9 cellular contexts compared by ENCODE assay signal in the genomic region with DNA sequence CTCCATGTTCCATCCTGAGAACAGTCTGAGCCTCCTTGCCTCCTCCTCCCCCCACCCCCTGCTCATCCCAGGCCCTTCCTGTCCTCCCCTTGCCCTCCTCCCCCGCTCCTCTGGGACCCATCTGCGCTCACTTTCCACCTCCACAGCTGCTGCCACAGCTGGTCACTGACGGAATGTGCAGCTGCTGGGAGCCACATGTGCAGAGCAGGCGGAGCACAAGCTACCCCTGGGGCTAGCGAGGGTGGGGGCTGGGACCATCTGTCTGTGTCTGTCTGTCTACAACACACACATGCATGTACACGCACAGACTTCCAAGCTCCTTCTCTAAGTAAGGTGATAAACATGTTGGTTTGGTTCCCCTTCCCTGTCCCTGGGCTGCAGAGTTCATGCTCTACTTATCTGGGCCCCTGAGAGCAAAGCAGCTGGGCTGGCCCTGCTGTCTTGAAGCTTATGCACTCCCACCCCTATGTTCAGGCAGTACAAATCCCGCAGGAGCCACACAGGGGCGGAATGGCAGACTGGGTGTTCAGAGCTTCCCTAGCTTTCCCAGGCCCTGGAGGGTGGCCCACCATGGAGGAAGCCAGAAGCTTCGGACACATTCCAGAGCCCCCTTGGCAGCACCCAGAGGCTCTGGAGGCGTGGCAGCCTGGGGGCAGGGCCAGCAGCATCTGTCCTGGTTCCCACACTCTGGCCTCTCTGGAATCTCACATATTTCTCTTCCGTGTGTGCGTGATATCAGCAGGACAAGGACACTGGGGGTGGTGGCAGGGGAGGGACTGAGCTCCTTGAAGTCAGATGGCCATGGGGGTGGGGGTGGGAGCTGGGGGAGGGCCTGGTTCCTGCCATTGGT. TPM values are rescaled to one million over a fixed set of nuclear protein-coding genes. Genes with fewer than 3 reads are reported as not detected.
A peak's percentile ranks its signal among the peaks of the same experiment; 100 is the strongest.
DNase-seq lines count a peak whose midpoint lies in the region; ATAC-seq, FAIRE-seq and TF ChIP-seq lines count a peak whose summit lies in the region.
"Had no signal": no experiment of that assay in that cellular context is flagged by ENCODE, and none has a peak within 500 bp of the region (broad histone marks: within the 10 kb centered on the region; RNA-seq: fewer than 3 reads in every experiment).

No MANE protein-coding gene starts in this region.

- H3K4me1 ChIP-seq in H9 (ENCODE audit: insufficient read depth, low read length) (no peaks in the 10 kb centered on the region), GM12878 (ENCODE audit: control insufficient read depth, insufficient read depth, low read length) (no peaks in the 10 kb centered on the region)
- H3K4me1 ChIP-seq in CD8-positive, alpha-beta memory T cell (ENCODE audit: insufficient read depth, low read length) = no peaks in the 10 kb centered on the region

- H3K79me2 ChIP-seq in H9 (ENCODE audit: insufficient read depth, low read length) = no peaks in the 10 kb centered on the region
- H3K79me2 ChIP-seq in GM12878 (ENCODE audit: control insufficient read depth, insufficient read depth, low read length) = no peaks in the 10 kb centered on the region

- SMC1A ChIA-PET in GM12878 (lab: Charles Lee; ENCODE audit: uncharacterized antibody, unreplicated experiment) = interaction anchor here (1.7 to 1.8 kb wide), 2 partner anchors 21 to 41 kb away, joined by 3 to 4 read pairs; no protein-coding TSS in a partner anchor

- intact Hi-C loops in GM12878 (cut with micrococcal nuclease; ENCODE audit: unreplicated experiment) = no loop called here

- no peak overlapping the region for H2BK12ac ChIP-seq in H9 (ENCODE audit: insufficient read length, low read depth, low read length)

- in situ Hi-C loops in GM12878 (cut with MboI) = no loop called here

- H3K9me3 ChIP-seq in H9 (ENCODE audit: control insufficient read depth, low read depth, low read length) (no peaks in the 10 kb centered on the region), GM12878 (replicated peaks; ENCODE audit: control insufficient read depth, insufficient read depth, low read length) (no peaks in the 10 kb centered on the region)
- H3K9me3 ChIP-seq in CD8-positive, alpha-beta memory T cell (ENCODE audit: low read length) = no peaks in the 10 kb centered on the region

- no peak overlapping the region for H3K4ac ChIP-seq in H9 (ENCODE audit: low read depth, low read length)

- no peaks in the 10 kb centered on the region for H3K23me2 ChIP-seq in H9 (ENCODE audit: insufficient read length, low read depth, low read length, poor library complexity, severe bottlenecking)

- RAD21 ChIA-PET in GM12878 (lab: Charles Lee; ENCODE audit: unreplicated experiment) = interaction anchor here (0.6 to 1.9 kb wide), 4 partner anchors 12 to 548 kb away, joined by 3 to 5 read pairs (median 4); no protein-coding TSS in a partner anchor

- H2BK5ac ChIP-seq in H9 (ENCODE audit: insufficient read length, low read length) = no peak overlapping the region

- no peaks in the 10 kb centered on the region for H3K36me3 Mint-ChIP-seq in H9 (ENCODE audit: insufficient read depth in 1 of 3, low read depth in 3 of 3)
- H3K36me3 Mint-ChIP-seq in stimulated activated naive B cell treated with anti-CD40 and anti-IgM and Interleukin-4, amounts not matched to agents 10 μg/mL and 1 μg/mL and 100 μg/mL, for 72 hours = peaks cover 0 to 1% of the 10 kb centered on the region in 2 donors
- no peaks in the 10 kb centered on the region for H3K36me3 Mint-ChIP-seq in CD8-positive, alpha-beta memory T cell

- H2BK15ac ChIP-seq in H9 (ENCODE audit: low read depth, low read length) = no peak overlapping the region

- H2AFZ ChIP-seq in H9 (ENCODE audit: low read length) = no peak overlapping the region
- H2AFZ ChIP-seq in GM12878 (ENCODE audit: control insufficient read depth, low read depth, low read length) = no peak overlapping the region

- DNase-seq in H9 (peak; percentile 77), GM12878 (ENCODE audit: low read depth, low spot score) (no peak), iPS-NIHi7 (ENCODE audit: extremely low spot score) (peak; percentile 50), COLO829 (ENCODE audit: low spot score) (no peak)
- DNase-seq in stimulated activated naive B cell treated with anti-CD40 and anti-IgM and Interleukin-4, amounts not matched to agents 10 μg/mL and 1 μg/mL and 100 μg/mL, for 72 hours = no peak
- DNase-seq in activated naive CD4-positive, alpha-beta T cell treated with Interleukin-2 at 50 U/mL for 16 hours = no peak
- no peak for DNase-seq in CD8-positive, alpha-beta memory T cell

- no peak for TF ChIP-seq EP300 in GM12878 (IDR thresholded peaks at IDR 0.05; ENCODE audit: borderline replicate concordance in 1 of 2, control insufficient read depth in 1 of 2, low read depth in 2 of 2, low read length in 2 of 2)

- no peaks in the 10 kb centered on the region for H3K36me3 ChIP-seq in GM12878 (ENCODE audit: control insufficient read depth in 2 of 2, insufficient read depth in 2 of 2, low read length in 1 of 2)
- H3K36me3 ChIP-seq in CD8-positive, alpha-beta memory T cell (ENCODE audit: insufficient read depth, low read length) = no peaks in the 10 kb centered on the region

- peaks cover 83% of the 10 kb centered on the region for H3K27me3 Mint-ChIP-seq in H9 (ENCODE audit: low read depth)
- H3K27me3 Mint-ChIP-seq in stimulated activated naive B cell treated with anti-CD40 and anti-IgM and Interleukin-4, amounts not matched to agents 10 μg/mL and 1 μg/mL and 100 μg/mL, for 72 hours = peaks cover 6 to 16% of the 10 kb centered on the region in 2 donors
- H3K27me3 Mint-ChIP-seq in CD8-positive, alpha-beta memory T cell = peaks cover 0 to 2% of the 10 kb centered on the region in 2 donors

- H3T11ph ChIP-seq in H9 (ENCODE audit: low read length) = no peak overlapping the region

- no peak overlapping the region for H3K27ac ChIP-seq in H9 (ENCODE audit: insufficient read length, low read depth, low read length)
- no peak overlapping the region for H3K27ac ChIP-seq in GM12878 (ENCODE audit: control insufficient read depth, insufficient read depth)
- no peak overlapping the region for H3K27ac ChIP-seq in CD8-positive, alpha-beta memory T cell (ENCODE audit: low read depth, low read length)

- peak overlapping the region; percentile 48 for H3K14ac ChIP-seq in H9 (ENCODE audit: insufficient read depth, low read length)

- H3K27ac Mint-ChIP-seq in H9 = peak overlapping the region in 1 of 3 experiments; percentile 65; a peak in 2 of 7 replicates
- peak overlapping the region; percentile 61 for H3K27ac Mint-ChIP-seq in stimulated activated naive B cell treated with anti-CD40 and anti-IgM and Interleukin-4, amounts not matched to agents 10 μg/mL and 1 μg/mL and 100 μg/mL, for 72 hours
- H3K27ac Mint-ChIP-seq in CD8-positive, alpha-beta memory T cell = no peak overlapping the region

- FAIRE-seq in GM12878 (lab: Jason Lieb, UNC) = no peak
- FAIRE-seq: GM18507 had no signal

- no peak overlapping the region for H3K56ac ChIP-seq in H9 (ENCODE audit: insufficient read length, low read depth, low read length)

- no peaks in the 10 kb centered on the region for H4K20me1 ChIP-seq in H9 (ENCODE audit: control insufficient read depth, insufficient read depth, insufficient read length)
- H4K20me1 ChIP-seq in GM12878 (ENCODE audit: control insufficient read depth, insufficient read depth) = no peaks in the 10 kb centered on the region

- WGBS in H9 (ENCODE audit: extremely low coverage, insufficient read length, low lambda C conversion rate) = no CpG with 5 or more reads among the region's 12 CpGs
- WGBS in GM12878 (ENCODE audit: insufficient coverage, insufficient replicate concordance, low lambda C conversion rate, missing lambda C conversion rate) = 29% methylated on average over 10 of the region's 12 CpGs

- H3K27me3 ChIP-seq in H9 (ENCODE audit: insufficient read depth, low read length) (no peaks in the 10 kb centered on the region; the same call in 1 of the 2 replicates), GM12878 (replicated peaks in 1 of 2; ENCODE audit: control insufficient read depth in 2 of 2, insufficient read depth in 2 of 2, low read length in 1 of 2) (no peaks in the 10 kb centered on the region)
- H3K27me3 ChIP-seq in CD8-positive, alpha-beta memory T cell (ENCODE audit: insufficient read depth, low read length, poor library complexity, severe bottlenecking) = no peaks in the 10 kb centered on the region

- no peak overlapping the region for H3K4me3 Mint-ChIP-seq in H9
- no peak overlapping the region for H3K4me3 Mint-ChIP-seq in stimulated activated naive B cell treated with anti-CD40 and anti-IgM and Interleukin-4, amounts not matched to agents 10 μg/mL and 1 μg/mL and 100 μg/mL, for 72 hours
- no peak overlapping the region for H3K4me3 Mint-ChIP-seq in CD8-positive, alpha-beta memory T cell

- no peak overlapping the region for H2BK120ac ChIP-seq in H9 (ENCODE audit: low read depth, low read length, poor library complexity, severe bottlenecking)

- POLR2A ChIA-PET in GM12878 (lab: Charles Lee) = interaction anchor here (0.5 to 1.2 kb wide), 3 partner anchors 40 to 104 kb away, joined by 3 to 4 read pairs (median 3); no protein-coding TSS in a partner anchor
- POLR2A ChIA-PET in CD8-positive, alpha-beta memory T cell (lab: Charles Lee) = no interaction called here

- no peak overlapping the region for H4K91ac ChIP-seq in H9 (ENCODE audit: insufficient read length, low read depth, low read length)

- no peak overlapping the region for H2AK5ac ChIP-seq in H9 (ENCODE audit: insufficient read length, low read length)

- H3K9ac ChIP-seq in H9 (ENCODE audit: extremely low read depth, insufficient read length, low read length) (no peak overlapping the region), GM12878 (ENCODE audit: control insufficient read depth, insufficient read depth, low read length) (no peak overlapping the region)

- no peak overlapping the region for H3K4me3 ChIP-seq in GM12878
- no peak overlapping the region for H3K4me3 ChIP-seq in CD8-positive, alpha-beta memory T cell (ENCODE audit: low read length)

- H3K4me1 Mint-ChIP-seq in H9 = peaks cover 5 to 17% of the 10 kb centered on the region in 2 experiments; a peak in 3 of 4 replicates
- H3K4me1 Mint-ChIP-seq in stimulated activated naive B cell treated with anti-CD40 and anti-IgM and Interleukin-4, amounts not matched to agents 10 μg/mL and 1 μg/mL and 100 μg/mL, for 72 hours = no peaks in the 10 kb centered on the region
- no peaks in the 10 kb centered on the region for H3K4me1 Mint-ChIP-seq in CD8-positive, alpha-beta memory T cell

- peak overlapping the region; percentile 5 for H3K18ac ChIP-seq in H9 (ENCODE audit: insufficient read length, low read depth, low read length)

- ATAC-seq in GM12878 (peak; percentile 76), GM19023 (IDR thresholded peaks at IDR 0.05; ENCODE audit: unreplicated experiment) (no peak)
- ATAC-seq in stimulated activated naive B cell treated with anti-CD40 and anti-IgM and Interleukin-4, amounts not matched to agents 10 μg/mL and 1 μg/mL and 100 μg/mL, for 72 hours (replicated peaks) = peak; percentile 44 to 52

- TF ChIP-seq POLR2A in GM12878 (IDR thresholded peaks at IDR 0.05; ENCODE audit: low read depth, low read length) = no peak

- H3K9me3 Mint-ChIP-seq in H9 = no peaks in the 10 kb centered on the region
- peaks cover 3 to 9% of the 10 kb centered on the region in 2 donors for H3K9me3 Mint-ChIP-seq in stimulated activated naive B cell treated with anti-CD40 and anti-IgM and Interleukin-4, amounts not matched to agents 10 μg/mL and 1 μg/mL and 100 μg/mL, for 72 hours
- H3K9me3 Mint-ChIP-seq in CD8-positive, alpha-beta memory T cell = no peaks in the 10 kb centered on the region

- no peak overlapping the region for H2BK20ac ChIP-seq in H9 (ENCODE audit: low read depth, low read length, poor library complexity, severe bottlenecking)

- H3K23ac ChIP-seq in H9 (ENCODE audit: insufficient read length, low read depth, low read length) = no peak overlapping the region

- no peak overlapping the region for H3K4me2 ChIP-seq in H9 (ENCODE audit: insufficient read depth, insufficient read length, low read length)
- no peak overlapping the region for H3K4me2 ChIP-seq in GM12878 (ENCODE audit: control insufficient read depth, insufficient read depth)

- no peak overlapping the region for H4K5ac ChIP-seq in H9 (ENCODE audit: insufficient read length, low read depth, low read length)

- BruUV-seq in GM12878 (replicated peaks; lab: Mats Ljungman, UMichigan) = no TSS peak

- H4K8ac ChIP-seq in H9 (replicated peaks; ENCODE audit: insufficient read length, low read depth, low read length) = no peak overlapping the region

- TF ChIP-seq CTCF in H9 (conservative IDR thresholded peaks at IDR 0.05) (0 out of 3 replicates have a peak, but pooled peaks have one; percentile 22), GM12878 (IDR thresholded peaks at IDR 0.05 in 2 of 3, conservative IDR thresholded peaks at IDR 0.05 in 1 of 3; ENCODE audit: control insufficient read depth in 2 of 3, extremely low read depth in 1 of 3, insufficient read depth in 1 of 3, low read depth in 3 of 3, low read length in 3 of 3) (0 out of 6 replicates have a peak, but pooled peaks of 1 of the 3 experiments have one; percentile 14)

- CTCF ChIA-PET in GM12878 (lab: Yijun Ruan, JAX) = interaction anchor here (0.6 to 1.8 kb wide), 6 partner anchors 11 to 74 kb away, joined by 3 to 9 read pairs (median 6); no protein-coding TSS in a partner anchor
- CTCF ChIA-PET in CD8-positive, alpha-beta memory T cell (lab: Charles Lee) = interaction anchor here (1.4 to 4.3 kb wide), 4 partner anchors 11 to 41 kb away, joined by 3 to 30 read pairs (median 4); no protein-coding TSS in a partner anchor

- TF ChIP-seq RAD21 in GM12878 (IDR thresholded peaks at IDR 0.05; ENCODE audit: insufficient read depth, low read depth, low read length) = no peak

- no peaks in the 10 kb centered on the region for H3K79me1 ChIP-seq in H9 (ENCODE audit: insufficient read depth, low read depth, low read length, poor library complexity, severe bottlenecking)

RNA-seq across cellular contexts. Expression of gene HEYL, which starts 7.0 kb away (rescaled TPM):
- total RNA-seq in H9 (2021) (1.8 and 1.9 TPM in 2 replicates), GM12878 (2014; rRNA removed) (under 0.01 TPM in 1 of 2 replicates, not detected in the other), GM12878 (2014; rRNA removed; fragmentation: Illumina TruSeq; extraction: Trizol) (not detected in 2 replicates), GM12878 (2021) (0.08 TPM in 1 of 2 replicates, not detected in the other)
- not detected in 2 replicates for total RNA-seq in GM12878 (2013; cell fraction: nucleolus; rRNA removed)
- polyA plus RNA-seq in GM12878 (2011; ENCODE audit: low read depth) = not detected
- polyA plus RNA-seq in GM12878 (2011; rRNA removed) (not detected in 2 replicates), GM12878 (2014; fragmentation: Illumina TruSeq; extraction: Trizol) (0.04 TPM in 1 of 2 replicates, not detected in the other), GM12878 (2014; fragmentation: Nextera tagmentation; extraction: Ambion mirVana) (not detected), GM12878 (2014; rRNA removed) (not detected in 2 replicates), GM12878 (2016; fragmentation: Nextera tagmentation; extraction: Ambion mirVana) (not detected)
- polyA plus RNA-seq in GM12878 (2011; cell fraction: cytosol; rRNA removed) = not detected in 2 replicates
- 0.06 TPM in 1 of 2 replicates, not detected in the other for polyA plus RNA-seq in GM12878 (2011; cell fraction: nucleus; rRNA removed)
- polyA plus RNA-seq in GM12878 (2012) = 0.09 and 0.13 TPM in 2 replicates
- polyA minus RNA-seq in GM12878 (2011; rRNA and poly(A)+ RNA removed) = not detected in 2 replicates
- not detected in 2 replicates for polyA minus RNA-seq in GM12878 (2011; cell fraction: cytosol; rRNA and poly(A)+ RNA removed)
- polyA minus RNA-seq in GM12878 (2011; cell fraction: nucleus; rRNA and poly(A)+ RNA removed) = not detected in 2 replicates
- under 1 TPM; 0.07 to 0.09 TPM for total RNA-seq in CD8-positive, alpha-beta memory T cell
- polyA plus RNA-seq in CD8-positive, alpha-beta memory T cell = not detected

RNA-seq across cellular contexts. Expression of gene NT5C1A, which starts 25.4 kb away (rescaled TPM):
- not detected in 2 replicates for total RNA-seq in H9 (2021)
- total RNA-seq in GM12878 (2013; cell fraction: nucleolus; rRNA removed) = not detected in 2 replicates
- total RNA-seq in GM12878 (2014; rRNA removed) = 0.17 and 0.49 TPM in 2 replicates
- total RNA-seq in GM12878 (2014; rRNA removed; fragmentation: Illumina TruSeq; extraction: Trizol) = 0.18 and 0.22 TPM in 2 replicates
- 0.61 and 0.77 TPM in 2 replicates for total RNA-seq in GM12878 (2021)
- not detected for polyA plus RNA-seq in GM12878 (2011; ENCODE audit: low read depth)
- 0.23 and 0.73 TPM in 2 replicates for polyA plus RNA-seq in GM12878 (2011; rRNA removed)
- polyA plus RNA-seq in GM12878 (2011; cell fraction: cytosol; rRNA removed) = 0.82 and 1.0 TPM in 2 replicates
- polyA plus RNA-seq in GM12878 (2011; cell fraction: nucleus; rRNA removed) = 1.4 and 1.8 TPM in 2 replicates
- polyA plus RNA-seq in GM12878 (2012) = 0.24 TPM in 1 of 2 replicates, not detected in the other
- polyA plus RNA-seq in GM12878 (2014; fragmentation: Illumina TruSeq; extraction: Trizol) = 0.24 and 0.29 TPM in 2 replicates
- polyA plus RNA-seq in GM12878 (2014; fragmentation: Nextera tagmentation; extraction: Ambion mirVana) = under 1 TPM; 0.05 to 0.13 TPM
- 0.28 and 0.46 TPM in 2 replicates for polyA plus RNA-seq in GM12878 (2014; rRNA removed)
- under 1 TPM in 1 of 2 experiments, not detected in 1; 0.15 TPM for polyA plus RNA-seq in GM12878 (2016; fragmentation: Nextera tagmentation; extraction: Ambion mirVana)
- 1.4 and 3.0 TPM in 2 replicates for polyA minus RNA-seq in GM12878 (2011; rRNA and poly(A)+ RNA removed)
- not detected in 2 replicates for polyA minus RNA-seq in GM12878 (2011; cell fraction: cytosol; rRNA and poly(A)+ RNA removed)
- 0.85 and 2.1 TPM in 2 replicates for polyA minus RNA-seq in GM12878 (2011; cell fraction: nucleus; rRNA and poly(A)+ RNA removed)
- total RNA-seq in CD8-positive, alpha-beta memory T cell = not detected
- polyA plus RNA-seq in CD8-positive, alpha-beta memory T cell = not detected

RNA-seq across cellular contexts. Expression of gene HPCAL4, which starts 44.8 kb away (rescaled TPM):
- total RNA-seq in H9 (2021) = 0.15 TPM in 2 replicates
- not detected in 2 replicates for total RNA-seq in GM12878 (2013; cell fraction: nucleolus; rRNA removed)
- 0.06 TPM in 1 of 2 replicates, not detected in the other for total RNA-seq in GM12878 (2014; rRNA removed)
- total RNA-seq in GM12878 (2014; rRNA removed; fragmentation: Illumina TruSeq; extraction: Trizol) = 0.05 TPM in 1 of 2 replicates, not detected in the other
- total RNA-seq in GM12878 (2021) = 0.05 and 0.16 TPM in 2 replicates
- polyA plus RNA-seq in GM12878 (2011; ENCODE audit: low read depth) = not detected
- polyA plus RNA-seq in GM12878 (2011; rRNA removed) = 0.07 and 0.18 TPM in 2 replicates
- polyA plus RNA-seq in GM12878 (2011; cell fraction: cytosol; rRNA removed) = 0.08 and 0.16 TPM in 2 replicates
- polyA plus RNA-seq in GM12878 (2011; cell fraction: nucleus; rRNA removed) = 0.10 and 0.22 TPM in 2 replicates
- polyA plus RNA-seq in GM12878 (2012) = 0.06 and 0.07 TPM in 2 replicates
- 0.06 and 0.13 TPM in 2 replicates for polyA plus RNA-seq in GM12878 (2014; fragmentation: Illumina TruSeq; extraction: Trizol)
- polyA plus RNA-seq in GM12878 (2014; fragmentation: Nextera tagmentation; extraction: Ambion mirVana) = not detected
- polyA plus RNA-seq in GM12878 (2014; rRNA removed) = 0.08 TPM in 1 of 2 replicates, not detected in the other
- polyA plus RNA-seq in GM12878 (2016; fragmentation: Nextera tagmentation; extraction: Ambion mirVana) = not detected
- polyA minus RNA-seq in GM12878 (2011; rRNA and poly(A)+ RNA removed) = 0.05 and 0.29 TPM in 2 replicates
- polyA minus RNA-seq in GM12878 (2011; cell fraction: cytosol; rRNA and poly(A)+ RNA removed) = not detected in 2 replicates
- 0.12 TPM in 1 of 2 replicates, not detected in the other for polyA minus RNA-seq in GM12878 (2011; cell fraction: nucleus; rRNA and poly(A)+ RNA removed)
- 1 to 10 TPM; 1.9 to 2.0 TPM for total RNA-seq in CD8-positive, alpha-beta memory T cell
- polyA plus RNA-seq in CD8-positive, alpha-beta memory T cell = 2.5 TPM

Comparison
In these comparisons a context has a peak if more than half of its experiments do, and no peak if none do; other contexts are left out.
1. DNase-seq: peak in H9 (single experiment) and iPS-NIHi7 (single experiment); none in GM12878 (single experiment), stimulated activated naive B cell treated with anti-CD40 and anti-IgM and Interleukin-4, amounts not matched to agents 10 μg/mL and 1 μg/mL and 100 μg/mL, for 72 hours (single experiment), COLO829 (single experiment), activated naive CD4-positive, alpha-beta T cell treated with Interleukin-2 at 50 U/mL for 16 hours (single experiment) and CD8-positive, alpha-beta memory T cell (0 of 5).